ENCODE assay signal across 19 cellular contexts in the genomic region with DNA sequence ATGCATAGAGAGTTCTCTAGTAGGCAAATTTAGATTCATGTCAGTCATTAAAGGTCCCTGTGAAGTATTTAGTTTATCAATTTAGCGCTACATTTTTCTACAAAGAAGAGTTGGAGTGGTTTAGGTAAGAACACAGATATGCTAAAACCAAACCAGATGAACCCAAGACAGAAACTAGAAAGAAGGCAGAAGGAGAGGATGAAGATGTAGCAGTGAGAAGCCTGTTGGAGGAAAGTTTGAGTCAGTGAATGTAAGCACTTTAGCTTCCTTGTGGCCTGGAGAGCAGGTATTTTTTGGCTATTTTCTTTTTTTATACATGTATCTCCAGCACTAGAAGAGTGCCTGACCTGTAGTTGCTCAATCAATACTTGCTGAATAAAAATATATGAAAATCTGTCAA.
A peak's percentile ranks its signal among the peaks of the same experiment; 100 is the strongest.
DNase-seq lines count a peak whose midpoint lies in the region; ATAC-seq and TF ChIP-seq lines count a peak whose summit lies in the region.
"Had no signal": no experiment of that assay in that cellular context is flagged by ENCODE, and none has a peak within 500 bp of the region (broad histone marks: within the 10 kb centered on the region; RNA-seq: fewer than 3 reads in every experiment).

No MANE protein-coding gene starts in this region.

- no peaks in the 10 kb centered on the region for H3K27me3 ChIP-seq in CD4-positive, alpha-beta memory T cell (ENCODE audit: insufficient read depth, low read length)
- no peaks in the 10 kb centered on the region for H3K27me3 ChIP-seq in sigmoid colon

- H3K4me3 Mint-ChIP-seq in activated CD4-positive, alpha-beta T cell treated with anti-CD3 and anti-CD28 coated beads, Interleukin-2, amount 10 ng/mL, durations not matched to agents 24 days and 14 days: no peak overlapping the region
- H3K4me3 Mint-ChIP-seq in CD4-positive, alpha-beta memory T cell: peak overlapping the region in 3 of 8 donors; percentile 17 to 48 (median 41)
- H3K4me3 Mint-ChIP-seq in activated T-helper 1 cell treated with anti-CD3 and anti-CD28 coated beads, Interleukin-12 subunit alpha, Interleukin-12 subunit beta, Interleukin-2, Interleukin-4 antibody, amounts not matched to agents 30 ng/mL and 10 ng/mL and 1 ng/mL, durations not matched to agents 14 hours and 24 hours and 36 hours: no peak overlapping the region
- no peak overlapping the region for H3K4me3 Mint-ChIP-seq in stimulated activated memory B cell treated with anti-CD40 and anti-IgM and Interleukin-4, amounts not matched to agents 10 μg/mL and 1 μg/mL and 100 μg/mL, for 72 hours
- H3K4me3 Mint-ChIP-seq: B cell had no signal

- no peak for TF ChIP-seq EP300 in sigmoid colon (IDR thresholded peaks at IDR 0.05)

- WGBS in sigmoid colon, 2 donors: 91 to 95% methylated on average over 1 of the region's 1 CpG

- POLR2A ChIA-PET in CD4-positive, alpha-beta memory T cell (lab: Charles Lee; ENCODE audit: partially characterized antibody): interaction anchor here (1.3 to 2.1 kb wide), 4 partner anchors 13 to 242 kb away, joined by 3 to 9 read pairs (median 6); a partner anchor contains a TSS

- peaks cover 5% of the 10 kb centered on the region for H3K36me3 Mint-ChIP-seq in activated CD4-positive, alpha-beta T cell treated with anti-CD3 and anti-CD28 coated beads, Interleukin-2, amount 10 ng/mL, durations not matched to agents 24 days and 14 days (ENCODE audit: low read depth)
- peaks cover 0 to 11% of the 10 kb centered on the region in 2 donors for H3K36me3 Mint-ChIP-seq in CD4-positive, alpha-beta memory T cell
- peaks cover 3% of the 10 kb centered on the region for H3K36me3 Mint-ChIP-seq in activated T-helper 1 cell treated with anti-CD3 and anti-CD28 coated beads, Interleukin-12 subunit alpha, Interleukin-12 subunit beta, Interleukin-2, Interleukin-4 antibody, amounts not matched to agents 30 ng/mL and 10 ng/mL and 1 ng/mL, durations not matched to agents 14 hours and 24 hours and 36 hours (ENCODE audit: low read depth)
- peaks cover 5% of the 10 kb centered on the region for H3K36me3 Mint-ChIP-seq in stimulated activated memory B cell treated with anti-CD40 and anti-IgM and Interleukin-4, amounts not matched to agents 10 μg/mL and 1 μg/mL and 100 μg/mL, for 72 hours

- DNase-seq in activated CD4-positive, alpha-beta T cell treated with anti-CD3 and anti-CD28 coated beads, Interleukin-2, amount 10 ng/mL, durations not matched to agents 24 days and 14 days: peak; percentile 54
- no peak for DNase-seq in activated CD4-positive, alpha-beta T cell treated with anti-CD3 and anti-CD28 coated beads, Interleukin-2, amount 50 U/mL, for 4 hours
- DNase-seq in CD4-positive, alpha-beta memory T cell: no peak
- DNase-seq in activated T-helper 1 cell treated with anti-CD3 and anti-CD28 coated beads, Interleukin-12 subunit alpha, Interleukin-12 subunit beta, Interleukin-2, Interleukin-4 antibody, amounts not matched to agents 30 ng/mL and 10 ng/mL and 1 ng/mL, durations not matched to agents 14 hours and 24 hours and 36 hours (ENCODE audit: low spot score): no peak
- DNase-seq in NCI-H2196 (lab: John Stamatoyannopoulos, UW; ENCODE audit: unreplicated experiment) (no peak), sigmoid colon (no peak)
- DNase-seq: Calu3, DMS53, EL, NCI-H1105, NCI-H2081, NCI-H2171 treated with DMSO at 0.1 percent for 48 hours, NCI-H446 treated with DMSO at 0.1 percent for 48 hours, NCI-H69, SHP77 had no signal

- H3K4me1 ChIP-seq in CD4-positive, alpha-beta memory T cell (ENCODE audit: insufficient read depth, low read length): peaks cover 39% of the 10 kb centered on the region
- no peaks in the 10 kb centered on the region for H3K4me1 ChIP-seq in sigmoid colon

- H3K4me1 Mint-ChIP-seq in activated CD4-positive, alpha-beta T cell treated with anti-CD3 and anti-CD28 coated beads, Interleukin-2, amount 10 ng/mL, durations not matched to agents 24 days and 14 days: peaks cover 41% of the 10 kb centered on the region
- H3K4me1 Mint-ChIP-seq in CD4-positive, alpha-beta memory T cell: peaks cover 32 to 50% (median 38%) of the 10 kb centered on the region in 4 donors
- H3K4me1 Mint-ChIP-seq in activated T-helper 1 cell treated with anti-CD3 and anti-CD28 coated beads, Interleukin-12 subunit alpha, Interleukin-12 subunit beta, Interleukin-2, Interleukin-4 antibody, amounts not matched to agents 30 ng/mL and 10 ng/mL and 1 ng/mL, durations not matched to agents 14 hours and 24 hours and 36 hours (ENCODE audit: low read depth): peaks cover 68% of the 10 kb centered on the region
- peaks cover 59% of the 10 kb centered on the region for H3K4me1 Mint-ChIP-seq in stimulated activated memory B cell treated with anti-CD40 and anti-IgM and Interleukin-4, amounts not matched to agents 10 μg/mL and 1 μg/mL and 100 μg/mL, for 72 hours

- CTCF ChIA-PET in CD4-positive, alpha-beta memory T cell (lab: Charles Lee; ENCODE audit: partially characterized antibody): interaction anchor here (0.9 kb wide), 1 partner anchor 49 kb away, joined by 3 read pairs; no protein-coding TSS in a partner anchor

- H3K4me3 ChIP-seq in CD4-positive, alpha-beta memory T cell (ENCODE audit: low read length in 2 of 2): no peak overlapping the region
- no peak overlapping the region for H3K4me3 ChIP-seq in sigmoid colon
- H3K4me3 ChIP-seq: K562 had no signal

- TF ChIP-seq POLR2A in sigmoid colon (IDR thresholded peaks at IDR 0.05): no peak

- no peak overlapping the region for H3K27ac ChIP-seq in CD4-positive, alpha-beta memory T cell (ENCODE audit: low read depth, low read length)
- H3K27ac ChIP-seq in sigmoid colon: no peak overlapping the region

- no peaks in the 10 kb centered on the region for H3K9me3 Mint-ChIP-seq in activated CD4-positive, alpha-beta T cell treated with anti-CD3 and anti-CD28 coated beads, Interleukin-2, amount 10 ng/mL, durations not matched to agents 24 days and 14 days
- H3K9me3 Mint-ChIP-seq in CD4-positive, alpha-beta memory T cell: peaks cover 0 to 2% (median 0%) of the 10 kb centered on the region in 8 donors
- peaks cover 4% of the 10 kb centered on the region for H3K9me3 Mint-ChIP-seq in activated T-helper 1 cell treated with anti-CD3 and anti-CD28 coated beads, Interleukin-12 subunit alpha, Interleukin-12 subunit beta, Interleukin-2, Interleukin-4 antibody, amounts not matched to agents 30 ng/mL and 10 ng/mL and 1 ng/mL, durations not matched to agents 14 hours and 24 hours and 36 hours
- H3K9me3 Mint-ChIP-seq in stimulated activated memory B cell treated with anti-CD40 and anti-IgM and Interleukin-4, amounts not matched to agents 10 μg/mL and 1 μg/mL and 100 μg/mL, for 72 hours: no peaks in the 10 kb centered on the region

- no peaks in the 10 kb centered on the region for H3K9me3 ChIP-seq in CD4-positive, alpha-beta memory T cell (ENCODE audit: control insufficient read depth in 1 of 2, low read length in 2 of 2)
- no peaks in the 10 kb centered on the region for H3K9me3 ChIP-seq in sigmoid colon

- no peak for ATAC-seq in stimulated activated memory B cell treated with anti-CD40 and anti-IgM and Interleukin-4, amounts not matched to agents 10 μg/mL and 1 μg/mL and 100 μg/mL, for 72 hours
- no peak for ATAC-seq in GM21723 (IDR thresholded peaks at IDR 0.05; ENCODE audit: unreplicated experiment)
- ATAC-seq: K562 had no signal

- peaks cover 30% of the 10 kb centered on the region for H3K27me3 Mint-ChIP-seq in activated CD4-positive, alpha-beta T cell treated with anti-CD3 and anti-CD28 coated beads, Interleukin-2, amount 10 ng/mL, durations not matched to agents 24 days and 14 days
- no peaks in the 10 kb centered on the region for H3K27me3 Mint-ChIP-seq in CD4-positive, alpha-beta memory T cell
- peaks cover 17% of the 10 kb centered on the region for H3K27me3 Mint-ChIP-seq in activated T-helper 1 cell treated with anti-CD3 and anti-CD28 coated beads, Interleukin-12 subunit alpha, Interleukin-12 subunit beta, Interleukin-2, Interleukin-4 antibody, amounts not matched to agents 30 ng/mL and 10 ng/mL and 1 ng/mL, durations not matched to agents 14 hours and 24 hours and 36 hours (ENCODE audit: insufficient read depth)
- H3K27me3 Mint-ChIP-seq in stimulated activated memory B cell treated with anti-CD40 and anti-IgM and Interleukin-4, amounts not matched to agents 10 μg/mL and 1 μg/mL and 100 μg/mL, for 72 hours: no peaks in the 10 kb centered on the region
- H3K27me3 Mint-ChIP-seq: B cell had no signal

- no peaks in the 10 kb centered on the region for H3K36me3 ChIP-seq in CD4-positive, alpha-beta memory T cell (ENCODE audit: insufficient read depth, low read length)
- no peaks in the 10 kb centered on the region for H3K36me3 ChIP-seq in sigmoid colon

- intact Hi-C loops in activated CD4-positive, alpha-beta T cell treated with anti-CD3 and anti-CD28 coated beads, Interleukin-2, amount 10 ng/mL, durations not matched to agents 24 days and 14 days (cut with micrococcal nuclease): loop anchor here (5.0 kb wide), 2 partner anchors 242 to 742 kb away; a partner anchor contains a TSS
- intact Hi-C loops in CD4-positive, alpha-beta memory T cell (cut with micrococcal nuclease): loop anchor here (5.0 to 10.0 kb wide), 3 partner anchors 87 to 673 kb away; a partner anchor contains a TSS
- intact Hi-C loops in activated T-helper 1 cell treated with anti-CD3 and anti-CD28 coated beads, Interleukin-12 subunit alpha, Interleukin-12 subunit beta, Interleukin-2, Interleukin-4 antibody, amounts not matched to agents 30 ng/mL and 10 ng/mL and 1 ng/mL, durations not matched to agents 14 hours and 24 hours and 36 hours (cut with micrococcal nuclease): loop anchor here (5.0 to 10.0 kb wide), 5 partner anchors 83 to 797 kb away; a partner anchor contains a TSS
- intact Hi-C loops in sigmoid colon (cut with DNase I): no loop called here

- peak overlapping the region; percentile 42 for H3K27ac Mint-ChIP-seq in activated CD4-positive, alpha-beta T cell treated with anti-CD3 and anti-CD28 coated beads, Interleukin-2, amount 10 ng/mL, durations not matched to agents 24 days and 14 days
- peak overlapping the region in 5 of 7 donors; percentile 29 to 97 (median 83) for H3K27ac Mint-ChIP-seq in CD4-positive, alpha-beta memory T cell
- H3K27ac Mint-ChIP-seq in activated T-helper 1 cell treated with anti-CD3 and anti-CD28 coated beads, Interleukin-12 subunit alpha, Interleukin-12 subunit beta, Interleukin-2, Interleukin-4 antibody, amounts not matched to agents 30 ng/mL and 10 ng/mL and 1 ng/mL, durations not matched to agents 14 hours and 24 hours and 36 hours: peak overlapping the region; percentile 32
- peak overlapping the region; percentile 93 for H3K27ac Mint-ChIP-seq in stimulated activated memory B cell treated with anti-CD40 and anti-IgM and Interleukin-4, amounts not matched to agents 10 μg/mL and 1 μg/mL and 100 μg/mL, for 72 hours
- H3K27ac Mint-ChIP-seq: B cell had no signal

- TF ChIP-seq CTCF in sigmoid colon (IDR thresholded peaks at IDR 0.05): no peak

Comparison
In these comparisons a context has a peak if more than half of its experiments do, and no peak if none do; other contexts are left out.
1. H3K27ac Mint-ChIP-seq: peak in every context shown above with its lines; median percentile 93 in stimulated activated memory B cell treated with anti-CD40 and anti-IgM and Interleukin-4, amounts not matched to agents 10 μg/mL and 1 μg/mL and 100 μg/mL, for 72 hours; 83 in CD4-positive, alpha-beta memory T cell; 42 in activated CD4-positive, alpha-beta T cell treated with anti-CD3 and anti-CD28 coated beads, Interleukin-2, amount 10 ng/mL, durations not matched to agents 24 days and 14 days; 32 in activated T-helper 1 cell treated with anti-CD3 and anti-CD28 coated beads, Interleukin-12 subunit alpha, Interleukin-12 subunit beta, Interleukin-2, Interleukin-4 antibody, amounts not matched to agents 30 ng/mL and 10 ng/mL and 1 ng/mL, durations not matched to agents 14 hours and 24 hours and 36 hours.